27 cellular contexts compared by ENCODE assay signal in the genomic region with DNA sequence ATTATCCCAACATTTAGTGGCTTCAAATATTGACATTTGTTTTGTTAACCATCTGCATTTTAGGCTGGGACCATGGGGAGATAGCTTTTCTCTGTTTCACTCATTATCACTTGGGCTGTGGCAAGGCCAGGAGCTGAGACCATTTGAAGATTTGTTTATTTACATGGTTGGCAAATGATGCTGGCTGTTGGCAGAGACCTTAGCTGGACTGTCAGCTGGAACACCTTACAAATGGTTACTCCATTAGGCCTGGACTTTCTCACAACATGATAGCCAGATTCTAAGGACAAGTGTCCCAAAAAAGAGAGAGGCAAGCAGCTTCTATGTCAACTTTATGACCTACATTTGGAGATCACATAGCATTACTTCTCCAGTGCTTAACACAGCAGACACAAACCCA.
"Had no signal": no experiment of that assay in that cellular context is flagged by ENCODE, and none has a peak within 500 bp of the region (broad histone marks: within the 10 kb centered on the region; RNA-seq: fewer than 3 reads in every experiment).

No MANE protein-coding gene starts in this region.

- ATAC-seq: left cardiac atrium; left lobe of liver; lower lobe of right lung; naive thymus-derived CD8-positive, alpha-beta T cell; psoas muscle; right lobe of liver; stimulated activated memory B cell treated with anti-CD40 and anti-IgM and Interleukin-4, amounts not matched to agents 10 μg/mL and 1 μg/mL and 100 μg/mL, for 72 hours; upper lobe of right lung had no signal

- H3K27ac Mint-ChIP-seq: nephron; stimulated activated memory B cell treated with anti-CD40 and anti-IgM and Interleukin-4, amounts not matched to agents 10 μg/mL and 1 μg/mL and 100 μg/mL, for 72 hours had no signal

- H3K9ac ChIP-seq: parathyroid adenoma had no signal

- H3K27me3 ChIP-seq: neutrophil, right lobe of liver, suprapubic skin, tibial artery, upper lobe of right lung had no signal

- H3K4me3 ChIP-seq: lower lobe of right lung, psoas muscle, right lobe of liver, smooth muscle cell, suprapubic skin, thoracic aorta, tibial artery, upper lobe of right lung had no signal

- H3K4me1 ChIP-seq: lower lobe of right lung, parathyroid adenoma, psoas muscle, right lobe of liver, suprapubic skin, tibial artery, upper lobe of right lung had no signal

- H2AFZ ChIP-seq: parathyroid adenoma had no signal

- H3K27me3 Mint-ChIP-seq: naive thymus-derived CD8-positive, alpha-beta T cell; stimulated activated memory B cell treated with anti-CD40 and anti-IgM and Interleukin-4, amounts not matched to agents 10 μg/mL and 1 μg/mL and 100 μg/mL, for 72 hours had no signal

- H3K36me3 ChIP-seq: lower lobe of right lung, neutrophil, right lobe of liver, suprapubic skin, thoracic aorta, tibial artery, upper lobe of right lung had no signal

- H3K4me2 ChIP-seq: smooth muscle cell had no signal

- DNase-seq: hippocampal formation; kidney glomerular epithelial cell; left cardiac atrium; lower lobe of right lung; mammary epithelial cell; mesenchymal stem cell; naive thymus-derived CD8-positive, alpha-beta T cell; occipital lobe; psoas muscle; right lobe of liver; stimulated activated CD4-positive, alpha-beta T cell treated with anti-CD3 and anti-CD28 coated beads, Interleukin-1b, Interleukin-23, amount 100 ng/mL, for 48 hours; stimulated activated CD4-positive, alpha-beta T cell treated with anti-CD3 and anti-CD28 coated beads, Interleukin-2, amount 100 ng/mL, for 48 hours; stimulated activated CD4-positive, alpha-beta T cell treated with anti-CD3 and anti-CD28 coated beads, Interleukin-4, amount 100 ng/mL, for 4 hours; stimulated activated CD8-positive, alpha-beta memory T cell treated with anti-CD3 and anti-CD28 coated beads, Interleukin-4, amount 100 ng/mL, for 48 hours; stimulated activated naive CD4-positive, alpha-beta T cell treated with Interleukin-2 at 50 U/mL for 16 hours; tibial artery; trophoblast cell; upper lobe of right lung had no signal

- H3K9me3 ChIP-seq: lower lobe of right lung, neutrophil, psoas muscle, right lobe of liver, suprapubic skin, thoracic aorta, tibial artery, upper lobe of right lung had no signal

- H3K9me3 Mint-ChIP-seq: nephron; neural crest cell; stimulated activated memory B cell treated with anti-CD40 and anti-IgM and Interleukin-4, amounts not matched to agents 10 μg/mL and 1 μg/mL and 100 μg/mL, for 72 hours had no signal

- H3K27ac ChIP-seq: lower lobe of right lung, neutrophil, parathyroid adenoma, psoas muscle, right lobe of liver, suprapubic skin, thoracic aorta, tibial artery, upper lobe of right lung had no signal

- H3K36me3 Mint-ChIP-seq: stimulated activated memory B cell treated with anti-CD40 and anti-IgM and Interleukin-4, amounts not matched to agents 10 μg/mL and 1 μg/mL and 100 μg/mL, for 72 hours had no signal

- H3K4me3 Mint-ChIP-seq: naive thymus-derived CD8-positive, alpha-beta T cell; nephron; neural crest cell; stimulated activated memory B cell treated with anti-CD40 and anti-IgM and Interleukin-4, amounts not matched to agents 10 μg/mL and 1 μg/mL and 100 μg/mL, for 72 hours had no signal

- H3K4me1 Mint-ChIP-seq: nephron; neural crest cell; stimulated activated memory B cell treated with anti-CD40 and anti-IgM and Interleukin-4, amounts not matched to agents 10 μg/mL and 1 μg/mL and 100 μg/mL, for 72 hours had no signal
